12 cellular contexts compared by ENCODE assay signal in the genomic region with DNA sequence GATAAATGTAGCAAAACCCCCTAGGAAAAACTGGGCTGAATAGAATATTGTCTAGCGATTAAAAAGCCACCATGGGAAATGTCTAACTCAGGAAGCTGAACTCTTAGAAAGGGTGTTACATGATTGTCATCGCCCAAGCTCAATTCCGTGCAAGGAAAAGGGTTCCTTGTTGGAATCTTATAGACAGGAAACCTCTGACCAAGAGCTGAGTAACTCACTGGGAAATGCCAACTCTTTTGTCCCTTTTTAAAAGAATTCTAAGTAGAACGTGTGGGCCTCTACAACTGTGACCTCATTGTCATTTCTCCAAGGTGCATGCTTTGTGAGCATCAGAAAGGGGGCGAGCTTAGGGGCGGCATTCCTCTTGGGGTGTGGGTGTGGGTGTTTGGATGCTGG.
DNase-seq lines count a peak whose midpoint lies in the region; TF ChIP-seq lines count a peak whose summit lies in the region.
"Had no signal": no experiment of that assay in that cellular context is flagged by ENCODE, and none has a peak within 500 bp of the region (broad histone marks: within the 10 kb centered on the region; RNA-seq: fewer than 3 reads in every experiment).

No MANE protein-coding gene starts in this region.

- no peaks in the 10 kb centered on the region for H3K79me1 ChIP-seq in neuronal stem cell (ENCODE audit: low read depth, low read length)

- no peak overlapping the region for H3K18ac ChIP-seq in neuronal stem cell (ENCODE audit: low read length)

- WGBS in neuronal stem cell (ENCODE audit: extremely low coverage in 2 of 2, insufficient read length in 2 of 2, insufficient replicate concordance in 1 of 2), 2 donors: no CpG with 5 or more reads among the region's 6 CpGs

- no peak overlapping the region for H2BK5ac ChIP-seq in neuronal stem cell (ENCODE audit: low read length)

- TF ChIP-seq CTCF in RWPE1 (conservative IDR thresholded peaks at IDR 0.05; ENCODE audit: low read depth) (no peak), epithelial cell of esophagus (IDR thresholded peaks at IDR 0.05; ENCODE audit: insufficient read depth, low read depth, low read length, missing control alignments) (no peak)

- no peak overlapping the region for H3K4me3 ChIP-seq in epithelial cell of esophagus (ENCODE audit: low read length)
- H3K4me3 ChIP-seq in neuronal stem cell (ENCODE audit: low read length in 2 of 2): no peak overlapping the region

- no peaks in the 10 kb centered on the region for H3K9me3 ChIP-seq in neuronal stem cell (replicated peaks in 1 of 2; ENCODE audit: control insufficient read depth in 2 of 2, insufficient read depth in 1 of 2, low read depth in 1 of 2, low read length in 2 of 2)
- H3K9me3 ChIP-seq: Caco-2 had no signal

- CTCF ChIA-PET in RWPE1 (lab: Yijun Ruan, JAX): interaction anchor here (1.1 kb wide), 1 partner anchor 43 kb away, joined by 3 read pairs; no protein-coding TSS in a partner anchor

- POLR2A ChIA-PET in RWPE1 (lab: Yijun Ruan, JAX; ENCODE audit: low non-redundant PET): no interaction called here

- H2AK5ac ChIP-seq in neuronal stem cell (ENCODE audit: low read depth, low read length): no peak overlapping the region

- peaks cover 0 to 21% of the 10 kb centered on the region in 2 donors for H3K36me3 ChIP-seq in neuronal stem cell (replicated peaks in 1 of 2; ENCODE audit: control insufficient read depth in 2 of 2, insufficient read depth in 2 of 2, low read length in 2 of 2)

- DNase-seq in EL: peak; percentile 54
- no peak for DNase-seq in RWPE1 (ENCODE audit: low spot score)
- DNase-seq in epithelial cell of esophagus (ENCODE audit: low read depth): peak; percentile 59
- peak; percentile 85 for DNase-seq in pulmonary artery endothelial cell (ENCODE audit: low read depth, low spot score)
- no peak for DNase-seq in neuronal stem cell (ENCODE audit: low spot score)
- no peak for DNase-seq in NCI-H2107 (lab: John Stamatoyannopoulos, UW)
- no peak for DNase-seq in kidney glomerular epithelial cell (lab: John Stamatoyannopoulos, UW)
- DNase-seq: activated CD8-positive, alpha-beta T cell treated with anti-CD3 and anti-CD28 coated beads for 36 hours; Caco-2; effector memory CD4-positive, alpha-beta T cell; stimulated activated naive CD8-positive, alpha-beta T cell treated with anti-CD3 and anti-CD28 coated beads, Interleukin-15, Interleukin-2, amounts not matched to agents 100 U/mL and 50 U/mL, for 24 hours had no signal

- peaks cover 1 to 2% of the 10 kb centered on the region in 2 donors for H3K4me1 ChIP-seq in neuronal stem cell (ENCODE audit: control insufficient read depth in 2 of 2, insufficient read depth in 1 of 2, low read depth in 1 of 2, low read length in 2 of 2)

- H2BK15ac ChIP-seq in neuronal stem cell (ENCODE audit: low read length): no peak overlapping the region

- no peak overlapping the region for H4K8ac ChIP-seq in neuronal stem cell (ENCODE audit: low read depth, low read length)

- no peak overlapping the region for H3K4ac ChIP-seq in neuronal stem cell (ENCODE audit: low read length)

- no peak overlapping the region for H2BK120ac ChIP-seq in neuronal stem cell (ENCODE audit: low read depth, low read length)

- H2BK12ac ChIP-seq in neuronal stem cell (ENCODE audit: low read length): no peak overlapping the region

- no peak overlapping the region for H3K14ac ChIP-seq in neuronal stem cell (ENCODE audit: low read length)

- no peak overlapping the region for H3K4me2 ChIP-seq in neuronal stem cell (ENCODE audit: insufficient read depth, low read length, poor library complexity, severe bottlenecking)

- H3K9ac ChIP-seq in neuronal stem cell (ENCODE audit: low read depth, low read length, poor library complexity): no peak overlapping the region

- no peak overlapping the region for H2AFZ ChIP-seq in neuronal stem cell (ENCODE audit: low read length)

- H3K27me3 ChIP-seq in neuronal stem cell (ENCODE audit: control insufficient read depth in 3 of 3, insufficient read depth in 3 of 3, low read depth in 1 of 3, low read length in 3 of 3): no peaks in the 10 kb centered on the region

- H3K27ac ChIP-seq in RWPE1: peak overlapping the region; percentile 18; the same call in 1 of the 2 replicates
- H3K27ac ChIP-seq in neuronal stem cell (replicated peaks; ENCODE audit: low read length): no peak overlapping the region
- H3K27ac ChIP-seq: HL-60 had no signal

- no peak overlapping the region for H4K91ac ChIP-seq in neuronal stem cell (ENCODE audit: low read depth, low read length, poor library complexity)

- no peak overlapping the region for H3K23ac ChIP-seq in neuronal stem cell (ENCODE audit: low read depth, low read length, poor library complexity)

Comparison
In these comparisons a context has a peak if more than half of its experiments do, and no peak if none do; other contexts are left out.
1. DNase-seq: peak in EL (single experiment), epithelial cell of esophagus (single experiment) and pulmonary artery endothelial cell (single experiment); none in RWPE1 (single experiment), neuronal stem cell (single experiment), NCI-H2107 (single experiment) and kidney glomerular epithelial cell (single experiment).